ENCODE assay signal across 1 cellular context in the genomic region with DNA sequence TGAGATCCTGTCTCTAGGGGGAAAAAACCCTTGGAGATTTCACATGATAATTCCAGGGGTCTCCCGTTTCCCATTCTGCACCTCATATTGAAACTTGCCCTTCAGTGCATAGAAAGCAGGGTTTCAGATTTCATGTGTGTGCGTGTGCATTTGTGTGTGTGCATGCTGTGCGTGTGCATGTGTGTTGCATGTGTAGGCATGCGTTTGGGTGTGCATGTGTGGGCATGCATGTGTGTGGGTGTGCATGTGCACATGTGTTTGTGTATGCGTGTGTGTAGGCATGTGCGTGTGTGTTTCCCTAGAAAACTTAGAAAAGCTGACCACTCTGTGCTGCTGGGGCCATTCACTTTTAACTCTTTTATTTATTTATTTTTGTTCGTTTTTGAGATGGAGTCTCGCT.
TF ChIP-seq lines count a peak whose summit lies in the region.

No MANE protein-coding gene starts in this region.

TF ChIP-seq in H1, 55 proteins besides CTCF, POLR2A, EP300 and RAD21:
- TF ChIP-seq HDAC6 (IDR thresholded peaks at IDR 0.05; ENCODE audit: low read depth, low read length) (no peak), TAF7 (optimal IDR thresholded peaks at IDR 0.05; ENCODE audit: borderline replicate concordance, low read depth, low read length) (no peak), HDAC2 (IDR thresholded peaks at IDR 0.05; ENCODE audit: borderline replicate concordance in 1 of 2, low read depth in 2 of 2, low read length in 2 of 2) (no peak), NRF1 (IDR thresholded peaks at IDR 0.05; ENCODE audit: low read depth, low read length) (no peak), KDM1A (IDR thresholded peaks at IDR 0.05; ENCODE audit: borderline replicate concordance, low read length) (no peak), PHF8 (conservative IDR thresholded peaks at IDR 0.05; ENCODE audit: low read depth, low read length) (no peak), CTBP2 (IDR thresholded peaks at IDR 0.05; ENCODE audit: borderline replicate concordance, insufficient read depth, insufficient read length, low read length) (no peak), BRCA1 (IDR thresholded peaks at IDR 0.05; ENCODE audit: low read depth, low read length) (no peak), RBBP5 (IDR thresholded peaks at IDR 0.05; ENCODE audit: borderline replicate concordance, low read depth, low read length) (no peak), SP4 (IDR thresholded peaks at IDR 0.05; ENCODE audit: low read length) (no peak), SIX5 (IDR thresholded peaks at IDR 0.05; ENCODE audit: low read depth, low read length) (no peak), RNF2 (IDR thresholded peaks at IDR 0.05; ENCODE audit: borderline replicate concordance, low read depth, low read length, missing control alignments, poor library complexity, severe bottlenecking) (no peak), GTF2F1 (IDR thresholded peaks at IDR 0.05; ENCODE audit: borderline replicate concordance, low read depth, low read length) (no peak), TCF12 (IDR thresholded peaks at IDR 0.05; ENCODE audit: low read depth, low read length) (no peak), SIRT6 (IDR thresholded peaks at IDR 0.05; ENCODE audit: low read length) (no peak), ZNF274 (IDR thresholded peaks at IDR 0.05; ENCODE audit: borderline replicate concordance, extremely low read depth, low read length) (no peak)
- TF ChIP-seq, protein P1, sequence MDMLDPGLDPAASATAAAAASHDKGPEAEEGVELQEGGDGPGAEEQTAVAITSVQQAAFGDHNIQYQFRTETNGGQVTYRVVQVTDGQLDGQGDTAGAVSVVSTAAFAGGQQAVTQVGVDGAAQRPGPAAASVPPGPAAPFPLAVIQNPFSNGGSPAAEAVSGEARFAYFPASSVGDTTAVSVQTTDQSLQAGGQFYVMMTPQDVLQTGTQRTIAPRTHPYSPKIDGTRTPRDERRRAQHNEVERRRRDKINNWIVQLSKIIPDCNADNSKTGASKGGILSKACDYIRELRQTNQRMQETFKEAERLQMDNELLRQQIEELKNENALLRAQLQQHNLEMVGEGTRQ (IDR thresholded peaks at IDR 0.05; ENCODE audit: low read length), result no peak
